In genomic region chr4:157045507-157046127, GRCh38 we compare ENCODE assay signal across 8 cellular contexts. TPM values are rescaled to one million over a fixed set of nuclear protein-coding genes. Genes with fewer than 3 reads are reported as not detected.
DNase-seq lines count a peak whose midpoint lies in the region; ATAC-seq and TF ChIP-seq lines count a peak whose summit lies in the region.

No MANE protein-coding gene starts in this region.

- H3K27me3 Mint-ChIP-seq in activated naive CD4-positive, alpha-beta T cell treated with anti-CD3 and anti-CD28 coated beads, Interleukin-2, amount 10 ng/mL, durations not matched to agents 7 days and 5 days: no peaks in the 10 kb centered on the region

- ATAC-seq in GM21786 (IDR thresholded peaks at IDR 0.05; ENCODE audit: unreplicated experiment): peak; percentile 86
- ATAC-seq in sciatic nerve: peak; percentile 62

- H3K4me3 ChIP-seq in GM06990 (replicated peaks; ENCODE audit: low read depth, low read length) (no peak overlapping the region), LNCaP clone FGC (ENCODE audit: low read depth, low read length) (no peak overlapping the region)

- no peaks in the 10 kb centered on the region for H3K9me3 Mint-ChIP-seq in activated naive CD4-positive, alpha-beta T cell treated with anti-CD3 and anti-CD28 coated beads, Interleukin-2, amount 10 ng/mL, durations not matched to agents 7 days and 5 days

- H3K36me3 ChIP-seq in GM06990 (ENCODE audit: control insufficient read depth, insufficient read depth, low read length): no peaks in the 10 kb centered on the region

- intact Hi-C loops in sciatic nerve (cut with DNase I): no loop called here

- H3K27ac Mint-ChIP-seq in activated naive CD4-positive, alpha-beta T cell treated with anti-CD3 and anti-CD28 coated beads, Interleukin-2, amount 10 ng/mL, durations not matched to agents 7 days and 5 days: no peak overlapping the region

- CTCF ChIA-PET in activated naive CD4-positive, alpha-beta T cell treated with anti-CD3 and anti-CD28 coated beads, Interleukin-2, amount 10 ng/mL, durations not matched to agents 7 days and 5 days (lab: Charles Lee): interaction anchor here (0.6 to 1.3 kb wide), 2 partner anchors 19 to 29 kb away, joined by 3 read pairs; no protein-coding TSS in a partner anchor

- H3K4me1 Mint-ChIP-seq in activated naive CD4-positive, alpha-beta T cell treated with anti-CD3 and anti-CD28 coated beads, Interleukin-2, amount 10 ng/mL, durations not matched to agents 7 days and 5 days: no peaks in the 10 kb centered on the region

- no peaks in the 10 kb centered on the region for H3K27me3 ChIP-seq in GM06990 (replicated peaks; ENCODE audit: control insufficient read depth, insufficient read depth, low read length)

- no peaks in the 10 kb centered on the region for H3K36me3 Mint-ChIP-seq in activated naive CD4-positive, alpha-beta T cell treated with anti-CD3 and anti-CD28 coated beads, Interleukin-2, amount 10 ng/mL, durations not matched to agents 7 days and 5 days

- DNase-seq in GM06990 (ENCODE audit: extremely low read depth, insufficient read length) (no peak), LNCaP clone FGC (ENCODE audit: low read depth) (peak; percentile 8), SKM-1 treated with dmso at 0.1 percent for 144 hours (lab: John Stamatoyannopoulos, UW; ENCODE audit: unreplicated experiment) (peak; percentile 46), globus pallidus (ENCODE audit: low spot score) (peak; percentile 52), sciatic nerve (ENCODE audit: low spot score) (no peak), T1000 (lab: John Stamatoyannopoulos, UW) (no peak)
- no peak for DNase-seq in activated naive CD4-positive, alpha-beta T cell treated with anti-CD3 and anti-CD28 coated beads, Interleukin-2, amount 10 ng/mL, durations not matched to agents 7 days and 5 days

- H3K4me3 Mint-ChIP-seq in activated naive CD4-positive, alpha-beta T cell treated with anti-CD3 and anti-CD28 coated beads, Interleukin-2, amount 10 ng/mL, durations not matched to agents 7 days and 5 days: no peak overlapping the region

- TF ChIP-seq CTCF in GM06990 (IDR thresholded peaks at IDR 0.05; ENCODE audit: insufficient read depth, low read length, poor library complexity, severe bottlenecking) (peak; percentile 53), LNCaP clone FGC (IDR thresholded peaks at IDR 0.05; ENCODE audit: control insufficient read depth, extremely low read depth, insufficient read depth) (peak; percentile 85)

RNA-seq across cellular contexts. Expression of gene GLRB, which starts 30.3 kb away (rescaled TPM):
- 2.7 TPM for total RNA-seq in sciatic nerve

Comparison
In these comparisons a context has a peak if more than half of its experiments do, and no peak if none do; other contexts are left out.
1. DNase-seq: peak in LNCaP clone FGC (single experiment), SKM-1 treated with dmso at 0.1 percent for 144 hours (single experiment) and globus pallidus (single experiment); none in GM06990 (single experiment), sciatic nerve (single experiment), T1000 (single experiment) and activated naive CD4-positive, alpha-beta T cell treated with anti-CD3 and anti-CD28 coated beads, Interleukin-2, amount 10 ng/mL, durations not matched to agents 7 days and 5 days (single experiment).